8 cellular contexts compared by ENCODE assay signal in the genomic region with DNA sequence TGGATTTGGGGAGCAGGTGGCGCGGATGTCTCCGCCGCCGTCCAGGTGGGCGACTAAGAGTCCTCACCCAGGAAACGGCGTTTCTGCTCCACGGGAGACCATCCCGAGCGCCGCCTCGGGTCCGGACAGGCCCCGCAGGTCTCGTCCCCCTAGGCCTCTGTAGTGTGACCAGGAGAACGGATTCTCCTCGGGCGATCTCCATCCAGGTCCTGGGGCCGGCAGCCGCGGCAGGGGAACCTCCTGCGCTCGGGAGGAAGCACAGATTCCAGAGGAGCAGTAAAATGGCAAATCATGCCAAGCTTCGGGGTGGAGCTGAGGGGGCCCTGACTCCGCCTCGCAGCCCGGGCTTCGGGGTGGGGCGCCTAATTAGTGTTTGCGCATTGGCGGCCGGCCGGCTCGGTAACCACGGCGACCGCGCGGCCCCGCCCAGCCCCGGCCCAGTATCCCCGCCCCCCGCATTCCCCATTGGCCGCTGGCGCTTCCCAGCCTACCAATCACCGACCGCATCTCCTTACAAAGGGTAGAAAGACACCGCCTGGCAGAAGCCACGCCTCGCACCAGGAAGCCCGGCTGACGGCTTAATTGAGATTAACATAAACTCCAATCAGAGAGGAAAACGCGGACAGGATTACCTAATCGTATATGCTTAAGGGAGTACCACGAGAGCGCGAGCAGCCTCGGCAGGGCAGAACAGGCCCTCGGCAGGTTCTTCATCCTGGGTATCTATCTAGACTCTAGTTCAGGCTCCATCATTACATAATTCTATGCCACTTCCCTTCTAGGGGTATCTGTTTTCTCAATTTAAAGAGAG.
A peak's percentile ranks its signal among the peaks of the same experiment; 100 is the strongest.
DNase-seq lines count a peak whose midpoint lies in the region; ATAC-seq and FAIRE-seq lines count a peak whose summit lies in the region.

No MANE protein-coding gene starts in this region.

- peaks cover 4% of the 10 kb centered on the region for H3K36me3 Mint-ChIP-seq in activated CD8-positive, alpha-beta memory T cell treated with anti-CD3 and anti-CD28 coated beads, Interleukin-2, amount 10 ng/mL, durations not matched to agents 7 days and 5 days
- peaks cover 12% of the 10 kb centered on the region for H3K36me3 Mint-ChIP-seq in effector memory CD8-positive, alpha-beta T cell (ENCODE audit: insufficient read depth)

- CTCF ChIA-PET in activated CD8-positive, alpha-beta memory T cell treated with anti-CD3 and anti-CD28 coated beads, Interleukin-2, amount 10 ng/mL, durations not matched to agents 7 days and 5 days (lab: Charles Lee): interaction anchor here (1.4 kb wide), 1 partner anchor 10 kb away, joined by 4 read pairs; no protein-coding TSS in a partner anchor

- H3K4me3 Mint-ChIP-seq in activated CD8-positive, alpha-beta memory T cell treated with anti-CD3 and anti-CD28 coated beads, Interleukin-2, amount 10 ng/mL, durations not matched to agents 7 days and 5 days: peak overlapping the region; percentile 80
- H3K4me3 Mint-ChIP-seq in effector memory CD8-positive, alpha-beta T cell: peak overlapping the region; percentile 95 to 96

- peaks cover 14% of the 10 kb centered on the region for H3K4me1 Mint-ChIP-seq in activated CD8-positive, alpha-beta memory T cell treated with anti-CD3 and anti-CD28 coated beads, Interleukin-2, amount 10 ng/mL, durations not matched to agents 7 days and 5 days
- peaks cover 8 to 12% of the 10 kb centered on the region in 2 donors for H3K4me1 Mint-ChIP-seq in effector memory CD8-positive, alpha-beta T cell (ENCODE audit: low read depth in 2 of 2)

- peaks cover 3% of the 10 kb centered on the region for H3K9me3 Mint-ChIP-seq in activated CD8-positive, alpha-beta memory T cell treated with anti-CD3 and anti-CD28 coated beads, Interleukin-2, amount 10 ng/mL, durations not matched to agents 7 days and 5 days (ENCODE audit: low read depth)
- no peaks in the 10 kb centered on the region for H3K9me3 Mint-ChIP-seq in effector memory CD8-positive, alpha-beta T cell

- peak; percentile 95 for DNase-seq in COR-L47 (lab: John Stamatoyannopoulos, UW)
- DNase-seq in HTR-8/SVneo (ENCODE audit: insufficient read length, low spot score): peak; percentile 99
- DNase-seq in NOMO-1 treated with DMSO at 0.1 percent for 48 hours (lab: John Stamatoyannopoulos, UW; ENCODE audit: unreplicated experiment): peak; percentile 99
- peak; percentile 97 for DNase-seq in activated CD8-positive, alpha-beta memory T cell treated with anti-CD3 and anti-CD28 coated beads, Interleukin-2, amount 10 ng/mL, durations not matched to agents 7 days and 5 days
- peak; percentile 90 to 92 (median 92) for DNase-seq in effector memory CD8-positive, alpha-beta T cell
- peak; percentile 98 for DNase-seq in medulla oblongata (ENCODE audit: extremely low spot score)
- DNase-seq in stimulated activated CD4-positive, alpha-beta T cell treated with anti-CD3 and anti-CD28 coated beads, TNF-alpha, amount 100 ng/mL, for 48 hours (ENCODE audit: low read depth in 3 of 3): peak; percentile 84 to 92 (median 90)

- no peaks in the 10 kb centered on the region for H3K27me3 Mint-ChIP-seq in activated CD8-positive, alpha-beta memory T cell treated with anti-CD3 and anti-CD28 coated beads, Interleukin-2, amount 10 ng/mL, durations not matched to agents 7 days and 5 days
- no peaks in the 10 kb centered on the region for H3K27me3 Mint-ChIP-seq in effector memory CD8-positive, alpha-beta T cell

- peak; percentile 92 for FAIRE-seq in HTR-8/SVneo (lab: Jason Lieb, UNC)

- H3K27ac Mint-ChIP-seq in activated CD8-positive, alpha-beta memory T cell treated with anti-CD3 and anti-CD28 coated beads, Interleukin-2, amount 10 ng/mL, durations not matched to agents 7 days and 5 days: peak overlapping the region; percentile 83
- H3K27ac Mint-ChIP-seq in effector memory CD8-positive, alpha-beta T cell: peak overlapping the region; percentile 89 to 92

- peak; percentile 91 for ATAC-seq in GM21367 (IDR thresholded peaks at IDR 0.05; ENCODE audit: unreplicated experiment)
- ATAC-seq in activated CD8-positive, alpha-beta memory T cell treated with anti-CD3 and anti-CD28 coated beads, Interleukin-2, amount 10 ng/mL, durations not matched to agents 7 days and 5 days: peak; percentile 96
- ATAC-seq in effector memory CD8-positive, alpha-beta T cell (replicated peaks): peak; percentile 90

Comparison
In these comparisons a context has a peak if more than half of its experiments do, and no peak if none do; other contexts are left out.
1. Peak in every context shown above with its lines: DNase-seq and ATAC-seq.